ENCODE assay signal across 1 cellular context in genomic region chr13:37047032-37047431, GRCh38.
A peak's percentile ranks its signal among the peaks of the same experiment; 100 is the strongest.
TF ChIP-seq lines count a peak whose summit lies in the region.

No MANE protein-coding gene starts in this region.

TF ChIP-seq in HEK293, 187 proteins besides CTCF, POLR2A, EP300 and RAD21 (continued from another document):
- TF ChIP-seq PRDM10 (tag by site-specific recombination; IDR thresholded peaks at IDR 0.05) (0 out of 2 replicates have a peak, but pooled peaks have one; percentile 16), ZNF423 (tag by site-specific recombination; IDR thresholded peaks at IDR 0.05) (peak; percentile 23), ZNF23 (tag by site-specific recombination; IDR thresholded peaks at IDR 0.05; ENCODE audit: borderline replicate concordance) (no peak), FEZF1 (tag by site-specific recombination; IDR thresholded peaks at IDR 0.05) (peak; percentile 100), ZNF18 (tag by site-specific recombination; IDR thresholded peaks at IDR 0.05) (peak; percentile 93), ZNF843 (tag by site-specific recombination; IDR thresholded peaks at IDR 0.05) (peak; percentile 100), ZNF2 (tag by site-specific recombination; IDR thresholded peaks at IDR 0.05) (peak; percentile 87; the same call in 1 of the 2 replicates), ZNF155 (tag by site-specific recombination; IDR thresholded peaks at IDR 0.05) (no peak), ZNF501 (tag by site-specific recombination; IDR thresholded peaks at IDR 0.05) (peak; percentile 88), ZNF670 (tag by site-specific recombination; IDR thresholded peaks at IDR 0.05; ENCODE audit: low read depth) (no peak), ZNF654 (tag by site-specific recombination; IDR thresholded peaks at IDR 0.05; ENCODE audit: low read depth) (peak; percentile 5; the same call in 1 of the 2 replicates), ZNF16 (tag by site-specific recombination; IDR thresholded peaks at IDR 0.05; ENCODE audit: low read depth) (no peak), ZNF658 (tag by site-specific recombination; IDR thresholded peaks at IDR 0.05) (no peak), ZSCAN16 (tag by site-specific recombination; IDR thresholded peaks at IDR 0.05) (no peak), ZNF610 (tag by site-specific recombination; IDR thresholded peaks at IDR 0.05; ENCODE audit: borderline replicate concordance) (0 out of 2 replicates have a peak, but pooled peaks have one; percentile 56), ZNF600 (tag by site-specific recombination; IDR thresholded peaks at IDR 0.05) (no peak), ZNF184 (tag by site-specific recombination; IDR thresholded peaks at IDR 0.05) (no peak), BCL6B (tag by site-specific recombination; IDR thresholded peaks at IDR 0.05) (peak; percentile 94), OVOL3 (tag by site-specific recombination; IDR thresholded peaks at IDR 0.05) (peak; percentile 99), ZNF624 (tag by site-specific recombination; IDR thresholded peaks at IDR 0.05) (peak; percentile 78; the same call in 1 of the 2 replicates), YY1 (tag by site-specific recombination; IDR thresholded peaks at IDR 0.05) (peak; percentile 44; the same call in 1 of the 2 replicates), ZNF146 (tag by site-specific recombination; IDR thresholded peaks at IDR 0.05) (peak; percentile 64; the same call in 1 of the 2 replicates), TCF7L2 (IDR thresholded peaks at IDR 0.05; ENCODE audit: borderline replicate concordance, low read depth, low read length) (peak; percentile 80), KLF8 (tag by site-specific recombination; IDR thresholded peaks at IDR 0.05) (peak; percentile 68; the same call in 1 of the 2 replicates), ZFP41 (tag by site-specific recombination; IDR thresholded peaks at IDR 0.05; ENCODE audit: borderline replicate concordance) (no peak), ZNF133 (tag by site-specific recombination; IDR thresholded peaks at IDR 0.05) (no peak), ZNF707 (tag by site-specific recombination; IDR thresholded peaks at IDR 0.05) (no peak), ZNF239 (tag by site-specific recombination; IDR thresholded peaks at IDR 0.05) (no peak), ZNF768 (tag by site-specific recombination; IDR thresholded peaks at IDR 0.05) (no peak), KLF1 (tag by site-specific recombination; IDR thresholded peaks at IDR 0.05) (no peak), ZNF121 (tag by site-specific recombination; IDR thresholded peaks at IDR 0.05) (peak; percentile 88), MEIS1 (CRISPR knock-in tag; IDR thresholded peaks at IDR 0.05; ENCODE audit: borderline replicate concordance) (no peak), ELK4 (IDR thresholded peaks at IDR 0.05; ENCODE audit: borderline replicate concordance, low read depth, low read length) (no peak), ZNF571 (tag by site-specific recombination; IDR thresholded peaks at IDR 0.05) (no peak), ZNF558 (tag by site-specific recombination; IDR thresholded peaks at IDR 0.05) (peak; percentile 66; the same call in 1 of the 2 replicates), ZNF202 (tag by site-specific recombination; IDR thresholded peaks at IDR 0.05; ENCODE audit: borderline replicate concordance) (no peak), PRDM4 (tag by site-specific recombination; IDR thresholded peaks at IDR 0.05) (peak; percentile 98), ZNF335 (tag by site-specific recombination; conservative IDR thresholded peaks at IDR 0.05) (no peak), ZNF473 (tag by site-specific recombination; IDR thresholded peaks at IDR 0.05) (no peak), ZNF629 (tag by site-specific recombination; IDR thresholded peaks at IDR 0.05) (peak; percentile 88), EGR2 (tag by site-specific recombination; IDR thresholded peaks at IDR 0.05; ENCODE audit: low read depth) (no peak), ZNF10 (tag by site-specific recombination; IDR thresholded peaks at IDR 0.05) (peak; percentile 95), ZNF394 (tag by site-specific recombination; IDR thresholded peaks at IDR 0.05; ENCODE audit: borderline replicate concordance) (peak; percentile 89), ZNF830 (tag by site-specific recombination; IDR thresholded peaks at IDR 0.05; ENCODE audit: low read depth) (peak; percentile 60), ZNF488 (tag by site-specific recombination; IDR thresholded peaks at IDR 0.05) (peak; percentile 97)
- TF ChIP-seq, protein P1, sequence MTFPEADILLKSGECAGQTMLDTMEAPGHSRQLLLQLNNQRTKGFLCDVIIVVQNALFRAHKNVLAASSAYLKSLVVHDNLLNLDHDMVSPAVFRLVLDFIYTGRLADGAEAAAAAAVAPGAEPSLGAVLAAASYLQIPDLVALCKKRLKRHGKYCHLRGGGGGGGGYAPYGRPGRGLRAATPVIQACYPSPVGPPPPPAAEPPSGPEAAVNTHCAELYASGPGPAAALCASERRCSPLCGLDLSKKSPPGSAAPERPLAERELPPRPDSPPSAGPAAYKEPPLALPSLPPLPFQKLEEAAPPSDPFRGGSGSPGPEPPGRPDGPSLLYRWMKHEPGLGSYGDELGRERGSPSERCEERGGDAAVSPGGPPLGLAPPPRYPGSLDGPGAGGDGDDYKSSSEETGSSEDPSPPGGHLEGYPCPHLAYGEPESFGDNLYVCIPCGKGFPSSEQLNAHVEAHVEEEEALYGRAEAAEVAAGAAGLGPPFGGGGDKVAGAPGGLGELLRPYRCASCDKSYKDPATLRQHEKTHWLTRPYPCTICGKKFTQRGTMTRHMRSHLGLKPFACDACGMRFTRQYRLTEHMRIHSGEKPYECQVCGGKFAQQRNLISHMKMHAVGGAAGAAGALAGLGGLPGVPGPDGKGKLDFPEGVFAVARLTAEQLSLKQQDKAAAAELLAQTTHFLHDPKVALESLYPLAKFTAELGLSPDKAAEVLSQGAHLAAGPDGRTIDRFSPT (tag by site-specific recombination; IDR thresholded peaks at IDR 0.05), result peak; percentile 96
- TF ChIP-seq, protein P2, sequence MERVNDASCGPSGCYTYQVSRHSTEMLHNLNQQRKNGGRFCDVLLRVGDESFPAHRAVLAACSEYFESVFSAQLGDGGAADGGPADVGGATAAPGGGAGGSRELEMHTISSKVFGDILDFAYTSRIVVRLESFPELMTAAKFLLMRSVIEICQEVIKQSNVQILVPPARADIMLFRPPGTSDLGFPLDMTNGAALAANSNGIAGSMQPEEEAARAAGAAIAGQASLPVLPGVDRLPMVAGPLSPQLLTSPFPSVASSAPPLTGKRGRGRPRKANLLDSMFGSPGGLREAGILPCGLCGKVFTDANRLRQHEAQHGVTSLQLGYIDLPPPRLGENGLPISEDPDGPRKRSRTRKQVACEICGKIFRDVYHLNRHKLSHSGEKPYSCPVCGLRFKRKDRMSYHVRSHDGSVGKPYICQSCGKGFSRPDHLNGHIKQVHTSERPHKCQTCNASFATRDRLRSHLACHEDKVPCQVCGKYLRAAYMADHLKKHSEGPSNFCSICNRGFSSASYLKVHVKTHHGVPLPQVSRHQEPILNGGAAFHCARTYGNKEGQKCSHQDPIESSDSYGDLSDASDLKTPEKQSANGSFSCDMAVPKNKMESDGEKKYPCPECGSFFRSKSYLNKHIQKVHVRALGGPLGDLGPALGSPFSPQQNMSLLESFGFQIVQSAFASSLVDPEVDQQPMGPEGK (tag by site-specific recombination; IDR thresholded peaks at IDR 0.05), result peak; percentile 54
- TF ChIP-seq, protein P3, sequence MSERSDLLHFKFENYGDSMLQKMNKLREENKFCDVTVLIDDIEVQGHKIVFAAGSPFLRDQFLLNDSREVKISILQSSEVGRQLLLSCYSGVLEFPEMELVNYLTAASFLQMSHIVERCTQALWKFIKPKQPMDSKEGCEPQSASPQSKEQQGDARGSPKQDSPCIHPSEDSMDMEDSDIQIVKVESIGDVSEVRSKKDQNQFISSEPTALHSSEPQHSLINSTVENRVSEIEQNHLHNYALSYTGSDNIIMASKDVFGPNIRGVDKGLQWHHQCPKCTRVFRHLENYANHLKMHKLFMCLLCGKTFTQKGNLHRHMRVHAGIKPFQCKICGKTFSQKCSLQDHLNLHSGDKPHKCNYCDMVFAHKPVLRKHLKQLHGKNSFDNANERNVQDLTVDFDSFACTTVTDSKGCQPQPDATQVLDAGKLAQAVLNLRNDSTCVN (tag by site-specific recombination; optimal IDR thresholded peaks at IDR 0.05), result no peak
